In genomic region chr16:22815863-22816262, GRCh38 we compare ENCODE assay signal across 23 cellular contexts. TPM values are rescaled to one million over a fixed set of nuclear protein-coding genes. Genes with fewer than 3 reads are reported as not detected.
DNase-seq lines count a peak whose midpoint lies in the region; ATAC-seq, FAIRE-seq and TF ChIP-seq lines count a peak whose summit lies in the region.
"Had no signal": no experiment of that assay in that cellular context is flagged by ENCODE, and none has a peak within 500 bp of the region (broad histone marks: within the 10 kb centered on the region; RNA-seq: fewer than 3 reads in every experiment).

No MANE protein-coding gene starts in this region.

- peaks cover 65% of the 10 kb centered on the region for H3K79me2 ChIP-seq in keratinocyte (ENCODE audit: control insufficient read depth, insufficient read depth, low read length)

- no peak for ATAC-seq in HG03469 (IDR thresholded peaks at IDR 0.05; ENCODE audit: unreplicated experiment)
- ATAC-seq in GM21723 (IDR thresholded peaks at IDR 0.05; ENCODE audit: unreplicated experiment): no peak

- DNase-seq in BE2C: no peak
- no peak for DNase-seq in adipocyte (ENCODE audit: low read depth)
- DNase-seq in keratinocyte (ENCODE audit: low read depth, low spot score): no peak
- DNase-seq in renal cortical epithelial cell (ENCODE audit: low read depth): peak; percentile 31
- no peak for DNase-seq in activated CD4-positive, alpha-beta T cell treated with anti-CD3 and anti-CD28 coated beads for 48 hours
- DNase-seq: CD4-positive, alpha-beta T cell; COR-L47; DMS 273 treated with DMSO at 0.1 percent for 48 hours; GOT3; NCI-H1105; NCI-H146; NCI-H2029; NCI-H2227 treated with DMSO at 0.1 percent for 48 hours; NCI-H510A; NCI-H748 treated with DMSO at 0.1 percent for 48 hours had no signal

- no peak overlapping the region for H2AFZ ChIP-seq in keratinocyte (ENCODE audit: control insufficient read depth, low read length)

- dilution Hi-C loops in keratinocyte (cut with MboI; ENCODE audit: extremely low pct_ligation_motif_present, low sequenced_read_pairs): no loop called here

- TF ChIP-seq CTCF in BE2C (IDR thresholded peaks at IDR 0.05; ENCODE audit: low read depth, low read length): no peak
- no peak for TF ChIP-seq CTCF in keratinocyte (optimal IDR thresholded peaks at IDR 0.05 in 1 of 3, IDR thresholded peaks at IDR 0.05 in 1 of 3, conservative IDR thresholded peaks at IDR 0.05 in 1 of 3; ENCODE audit: extremely low read depth in 1 of 3, insufficient read depth in 2 of 3, low read length in 3 of 3)

- H3K9ac ChIP-seq in adipocyte (ENCODE audit: low read length) (peak overlapping the region; percentile 5), keratinocyte (ENCODE audit: control insufficient read depth, extremely low read depth, insufficient read depth, low read length) (peak overlapping the region; percentile 91)
- H3K9ac ChIP-seq: KMS-11 had no signal

- H4K20me1 ChIP-seq in keratinocyte (ENCODE audit: control insufficient read depth, extremely low read depth, insufficient read depth, low read length): peaks cover 26% of the 10 kb centered on the region

- peaks cover 6% of the 10 kb centered on the region for H3K9me1 ChIP-seq in keratinocyte (ENCODE audit: control insufficient read depth, extremely low read depth, insufficient read depth, low read length)

- no peaks in the 10 kb centered on the region for H3K36me3 ChIP-seq in BE2C
- H3K36me3 ChIP-seq in adipocyte (ENCODE audit: control insufficient read depth, insufficient read depth, low read length, severe bottlenecking): peaks cover 3% of the 10 kb centered on the region
- H3K36me3 ChIP-seq in keratinocyte (ENCODE audit: control insufficient read depth in 2 of 2, extremely low read depth in 1 of 2, insufficient read depth in 2 of 2, low read length in 2 of 2): peaks cover 5 to 13% of the 10 kb centered on the region in 2 experiments

- peak; percentile 20 for FAIRE-seq in keratinocyte (lab: Jason Lieb, UNC)
- FAIRE-seq: A204.1, GM12891, HTR-8/SVneo had no signal

- H3K27ac ChIP-seq in keratinocyte (ENCODE audit: control insufficient read depth, insufficient read depth, low read length): no peak overlapping the region
- H3K27ac ChIP-seq: KMS-11 had no signal

- H3K4me1 ChIP-seq in BE2C (no peaks in the 10 kb centered on the region; the same call in 1 of the 2 replicates), adipocyte (ENCODE audit: control insufficient read depth, insufficient read depth, low read length) (peaks cover 9% of the 10 kb centered on the region), keratinocyte (ENCODE audit: control insufficient read depth, extremely low read depth, insufficient read depth, low read length) (peaks cover 36% of the 10 kb centered on the region)

- H3K27me3 ChIP-seq in BE2C: peaks cover 8% of the 10 kb centered on the region; the same call in 1 of the 2 replicates
- H3K27me3 ChIP-seq in adipocyte (replicated peaks; ENCODE audit: control insufficient read depth, insufficient read depth, low read length): peaks cover 2% of the 10 kb centered on the region
- no peaks in the 10 kb centered on the region for H3K27me3 ChIP-seq in keratinocyte (ENCODE audit: control insufficient read depth, extremely low read depth, insufficient read depth, low read length)

- H3K9me3 ChIP-seq in BE2C: no peaks in the 10 kb centered on the region
- H3K9me3 ChIP-seq in adipocyte (ENCODE audit: control insufficient read depth, low read length): peaks cover 5% of the 10 kb centered on the region
- no peaks in the 10 kb centered on the region for H3K9me3 ChIP-seq in keratinocyte (ENCODE audit: control insufficient read depth, low read depth, low read length)

- peak overlapping the region; percentile 95 for H3K4me2 ChIP-seq in keratinocyte (ENCODE audit: control insufficient read depth, extremely low read depth, insufficient read depth, low read depth, low read length)
- H3K4me2 ChIP-seq: KMS-11 had no signal

- H3K4me3 ChIP-seq in BE2C (ENCODE audit: low read depth, low read length) (peak overlapping the region; percentile 86), adipocyte (ENCODE audit: low read length) (peak overlapping the region; percentile 82), keratinocyte (ENCODE audit: control insufficient read depth in 2 of 3, extremely low read depth in 1 of 3, insufficient read depth in 2 of 3, low read depth in 1 of 3, low read length in 3 of 3) (peak overlapping the region; percentile 65 to 80 (median 80))

RNA-seq across cellular contexts. Expression of gene HS3ST2, which starts 1.9 kb away (rescaled TPM):
- 13.1 TPM for polyA plus RNA-seq in BE2C (2012; ENCODE audit: insufficient read depth, insufficient read length, low read depth)
- polyA plus RNA-seq in keratinocyte: 3.5 to 28.1 TPM (median 6.3 TPM) in 3 replicates
- 3.4 TPM for polyA plus RNA-seq in keratinocyte (2011; ENCODE audit: low read depth)
- 11.6 and 12.0 TPM in 2 replicates for polyA plus RNA-seq in keratinocyte (2011; cell fraction: cytosol; rRNA removed)
- polyA plus RNA-seq in keratinocyte (2011; cell fraction: nucleus; rRNA removed): 8.5 and 11.1 TPM in 2 replicates
- 12.1 and 36.5 TPM in 2 replicates for polyA plus RNA-seq in keratinocyte (2012; ENCODE audit: low replicate concordance)
- polyA minus RNA-seq in keratinocyte: 1.7 to 37.5 TPM (median 5.7 TPM) in 3 replicates
- polyA minus RNA-seq in keratinocyte (2011; cell fraction: cytosol; rRNA and poly(A)+ RNA removed): 8.1 TPM
- polyA minus RNA-seq in keratinocyte (2011; cell fraction: nucleus; rRNA and poly(A)+ RNA removed): 7.6 and 8.6 TPM in 2 replicates
- 1.2 TPM in 1 of 2 replicates, not detected in the other for total RNA-seq in renal cortical epithelial cell
- total RNA-seq: CD4-positive, alpha-beta T cell; G401 had no signal
- polyA plus RNA-seq: BJ had no signal
